Comparison of ENCODE assay signal across 8 cellular contexts in the genomic region with DNA sequence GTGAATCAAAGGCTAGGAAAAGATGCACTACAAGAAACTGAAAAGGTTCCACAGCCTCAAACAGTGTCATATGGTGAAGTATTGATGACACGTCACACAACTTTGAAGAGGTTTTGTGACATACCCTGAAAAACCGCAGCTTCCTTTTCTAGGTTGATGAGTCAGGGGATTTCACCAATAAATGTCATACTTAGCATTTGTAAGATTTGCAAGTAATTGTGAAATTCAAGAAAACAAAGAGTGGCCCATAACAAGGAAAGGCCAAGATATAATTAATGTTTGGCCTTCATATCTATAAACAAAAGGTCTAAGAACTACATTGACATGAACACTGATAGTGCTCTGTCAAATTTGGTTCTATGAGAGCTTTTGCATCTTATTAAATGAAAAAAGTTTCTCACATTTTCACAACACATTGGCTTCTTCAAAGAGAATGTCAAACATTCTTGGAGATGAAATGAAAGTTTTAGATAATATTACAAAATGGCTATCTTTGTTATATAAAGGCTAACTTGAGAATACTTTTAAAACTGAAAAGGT.
DNase-seq lines count a peak whose midpoint lies in the region; ATAC-seq lines count a peak whose summit lies in the region.
"Had no signal": no experiment of that assay in that cellular context is flagged by ENCODE, and none has a peak within 500 bp of the region (broad histone marks: within the 10 kb centered on the region; RNA-seq: fewer than 3 reads in every experiment).

No MANE protein-coding gene starts in this region.

- peaks cover 7% of the 10 kb centered on the region for H3K36me3 Mint-ChIP-seq in activated naive CD4-positive, alpha-beta T cell treated with anti-CD3 and anti-CD28 coated beads, Interleukin-2, amount 10 ng/mL, durations not matched to agents 7 days and 5 days
- H3K36me3 Mint-ChIP-seq: brain had no signal

- DNase-seq in MV-4-11 (lab: John Stamatoyannopoulos, UW) = peak; percentile 98
- peak; percentile 59 for DNase-seq in activated naive CD4-positive, alpha-beta T cell treated with anti-CD3 and anti-CD28 coated beads, Interleukin-2, amount 10 ng/mL, durations not matched to agents 7 days and 5 days
- DNase-seq in medulla oblongata (ENCODE audit: extremely low spot score) = peak; percentile 51
- DNase-seq in germinal center (ENCODE audit: low spot score) = no peak
- DNase-seq in NCI-H2171 (lab: John Stamatoyannopoulos, UW) = no peak

- no peak overlapping the region for H3K4me3 Mint-ChIP-seq in activated naive CD4-positive, alpha-beta T cell treated with anti-CD3 and anti-CD28 coated beads, Interleukin-2, amount 10 ng/mL, durations not matched to agents 7 days and 5 days
- H3K4me3 Mint-ChIP-seq: brain had no signal

- peak overlapping the region; percentile 60 for H3K27ac Mint-ChIP-seq in activated naive CD4-positive, alpha-beta T cell treated with anti-CD3 and anti-CD28 coated beads, Interleukin-2, amount 10 ng/mL, durations not matched to agents 7 days and 5 days
- H3K27ac Mint-ChIP-seq: brain had no signal

- peaks cover 30% of the 10 kb centered on the region for H3K9me3 Mint-ChIP-seq in activated naive CD4-positive, alpha-beta T cell treated with anti-CD3 and anti-CD28 coated beads, Interleukin-2, amount 10 ng/mL, durations not matched to agents 7 days and 5 days

- peaks cover 12% of the 10 kb centered on the region for H3K27me3 Mint-ChIP-seq in activated naive CD4-positive, alpha-beta T cell treated with anti-CD3 and anti-CD28 coated beads, Interleukin-2, amount 10 ng/mL, durations not matched to agents 7 days and 5 days

- ATAC-seq in GM18519 (IDR thresholded peaks at IDR 0.05; ENCODE audit: low FRiP score, unreplicated experiment) = peak; percentile 93
- peak; percentile 85 for ATAC-seq in HG02610 (IDR thresholded peaks at IDR 0.05; ENCODE audit: unreplicated experiment)

- peaks cover 33% of the 10 kb centered on the region for H3K4me1 Mint-ChIP-seq in activated naive CD4-positive, alpha-beta T cell treated with anti-CD3 and anti-CD28 coated beads, Interleukin-2, amount 10 ng/mL, durations not matched to agents 7 days and 5 days
- H3K4me1 Mint-ChIP-seq: brain had no signal

- CTCF ChIA-PET in activated naive CD4-positive, alpha-beta T cell treated with anti-CD3 and anti-CD28 coated beads, Interleukin-2, amount 10 ng/mL, durations not matched to agents 7 days and 5 days (lab: Charles Lee) = no interaction called here

Comparison
In these comparisons a context has a peak if more than half of its experiments do, and no peak if none do; other contexts are left out.
1. DNase-seq: peak in MV-4-11 (single experiment), activated naive CD4-positive, alpha-beta T cell treated with anti-CD3 and anti-CD28 coated beads, Interleukin-2, amount 10 ng/mL, durations not matched to agents 7 days and 5 days (single experiment) and medulla oblongata (single experiment); none in germinal center (single experiment) and NCI-H2171 (single experiment).